ENCODE assay signal across 3 cellular contexts in the genomic region with DNA sequence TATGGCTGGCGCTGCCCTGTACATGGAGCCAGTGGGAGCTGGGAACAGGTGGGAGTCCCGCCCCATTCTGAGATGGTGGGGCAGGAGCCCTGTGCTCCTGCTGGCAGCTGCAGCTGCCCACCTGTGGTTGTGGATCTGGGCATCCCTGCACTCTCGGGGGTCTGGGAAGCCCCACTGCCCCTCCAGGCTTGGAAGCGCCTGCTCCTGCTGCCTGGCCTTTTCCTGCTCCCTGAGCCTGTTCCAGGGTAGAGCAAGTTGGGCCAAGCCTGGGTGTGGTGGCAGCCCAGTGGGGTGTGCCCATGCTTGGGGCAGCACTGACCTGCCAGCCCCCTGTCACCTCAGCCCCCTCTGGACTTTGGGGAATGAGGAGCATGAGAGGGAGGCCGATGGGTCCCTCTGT.
TF ChIP-seq lines count a peak whose summit lies in the region.

No MANE protein-coding gene starts in this region.

TF ChIP-seq in H1, 55 proteins besides CTCF, POLR2A, EP300 and RAD21 (continues in another document):
- no peak for TF ChIP-seq SAP30 (IDR thresholded peaks at IDR 0.05; ENCODE audit: insufficient read depth, insufficient replicate concordance, low read length)
- no peak for TF ChIP-seq KDM1A (IDR thresholded peaks at IDR 0.05; ENCODE audit: borderline replicate concordance, low read length)
- no peak for TF ChIP-seq BACH1 (IDR thresholded peaks at IDR 0.05; ENCODE audit: low read length)
- TF ChIP-seq SIN3A (conservative IDR thresholded peaks at IDR 0.05 in 1 of 2, IDR thresholded peaks at IDR 0.05 in 1 of 2; ENCODE audit: low read depth in 1 of 2, low read length in 2 of 2): no peak
- TF ChIP-seq RFX5 (IDR thresholded peaks at IDR 0.05; ENCODE audit: borderline replicate concordance, low read depth, low read length): no peak
- no peak for TF ChIP-seq RXRA (IDR thresholded peaks at IDR 0.05; ENCODE audit: insufficient read depth, low read depth, low read length)
- TF ChIP-seq CTBP2 (IDR thresholded peaks at IDR 0.05; ENCODE audit: borderline replicate concordance, insufficient read depth, insufficient read length, low read length): no peak

TF ChIP-seq in HepG2, 621 proteins besides CTCF, POLR2A, EP300 and RAD21:
- TF ChIP-seq AGO2 (optimal IDR thresholded peaks at IDR 0.05; ENCODE audit: low read depth, low read length) (peak; percentile 21), PATZ1 (CRISPR knock-in tag; IDR thresholded peaks at IDR 0.05) (no peak)

TF ChIP-seq in WTC11, 78 proteins besides CTCF, POLR2A, EP300 and RAD21:
- TF ChIP-seq CREM (CRISPR knock-in tag; IDR thresholded peaks at IDR 0.05) (no peak), PRRX2 (CRISPR knock-in tag; IDR thresholded peaks at IDR 0.05) (no peak), ARID4B (CRISPR knock-in tag; IDR thresholded peaks at IDR 0.05; ENCODE audit: borderline replicate concordance) (no peak), MYBL2 (CRISPR knock-in tag; IDR thresholded peaks at IDR 0.05) (no peak), ZNF396 (CRISPR knock-in tag; IDR thresholded peaks at IDR 0.05; ENCODE audit: borderline replicate concordance) (no peak), NR2C2 (CRISPR knock-in tag; IDR thresholded peaks at IDR 0.05) (no peak)
- TF ChIP-seq, protein P1, sequence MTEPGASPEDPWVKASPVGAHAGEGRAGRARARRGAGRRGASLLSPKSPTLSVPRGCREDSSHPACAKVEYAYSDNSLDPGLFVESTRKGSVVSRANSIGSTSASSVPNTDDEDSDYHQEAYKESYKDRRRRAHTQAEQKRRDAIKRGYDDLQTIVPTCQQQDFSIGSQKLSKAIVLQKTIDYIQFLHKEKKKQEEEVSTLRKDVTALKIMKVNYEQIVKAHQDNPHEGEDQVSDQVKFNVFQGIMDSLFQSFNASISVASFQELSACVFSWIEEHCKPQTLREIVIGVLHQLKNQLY (CRISPR knock-in tag; IDR thresholded peaks at IDR 0.05): no peak
TF ChIP-seq in WTC11: peak in this region for 0.
